ENCODE assay signal across 1 cellular context in the genomic region with DNA sequence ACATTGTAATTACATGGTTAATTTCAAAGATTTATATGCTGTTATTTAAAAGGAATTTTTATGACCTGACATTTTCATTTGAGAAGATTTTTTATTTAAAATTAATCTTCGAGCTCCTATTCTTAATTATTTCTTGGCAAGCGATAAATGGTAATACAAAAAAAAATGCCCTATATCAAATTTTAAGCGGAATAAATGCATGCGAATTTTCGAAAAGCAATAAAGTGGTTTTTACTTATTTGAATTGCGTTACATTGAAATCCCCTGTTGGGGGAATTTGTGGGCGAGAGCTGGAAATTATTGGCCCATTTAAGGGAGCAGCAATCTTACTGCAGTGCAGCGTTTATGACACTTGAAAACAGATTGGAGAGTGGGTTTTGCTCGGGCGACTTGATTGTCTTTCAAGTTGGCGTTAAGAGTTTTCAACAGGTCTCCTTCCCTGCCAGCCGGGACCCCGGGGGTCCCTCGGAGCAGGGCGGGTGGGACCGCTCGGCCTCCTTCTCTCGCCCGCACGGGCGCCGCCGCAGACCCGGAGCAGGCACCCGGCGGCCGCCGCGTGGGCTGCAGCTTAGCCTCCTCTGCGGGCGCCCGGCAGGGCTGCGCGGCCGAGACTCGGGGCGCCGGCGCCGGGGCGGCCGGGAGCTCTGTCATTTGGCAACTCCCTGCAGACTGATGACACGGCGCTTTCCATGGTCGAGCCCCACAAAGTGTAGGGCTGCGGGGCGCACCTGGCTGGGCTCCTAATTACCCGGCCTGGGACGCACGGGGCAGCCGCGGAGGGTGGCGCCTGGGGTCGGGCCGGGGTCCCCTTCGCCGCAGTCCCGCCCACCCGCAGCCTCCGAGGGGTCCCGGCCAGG.
TF ChIP-seq lines count a peak whose summit lies in the region.

No MANE protein-coding gene starts in this region.

TF ChIP-seq in H1, 55 proteins besides CTCF, POLR2A, EP300 and RAD21 (continued from another document):
- 0 out of 2 replicates have a peak, but pooled peaks have one; percentile 37 for TF ChIP-seq TAF1 (IDR thresholded peaks at IDR 0.05; ENCODE audit: low read depth, low read length)
- no peak for TF ChIP-seq BCL11A (IDR thresholded peaks at IDR 0.05; ENCODE audit: low read depth in 2 of 2, low read length in 2 of 2)
- peak; percentile 48; the same call in 1 of the 2 replicates for TF ChIP-seq PHF8 (conservative IDR thresholded peaks at IDR 0.05; ENCODE audit: low read depth, low read length)
- TF ChIP-seq KDM5A (IDR thresholded peaks at IDR 0.05; ENCODE audit: low read length) = no peak
- 0 out of 2 replicates have a peak, but pooled peaks have one; percentile 26 for TF ChIP-seq EGR1 (IDR thresholded peaks at IDR 0.05; ENCODE audit: borderline replicate concordance, low read depth, low read length)
- no peak for TF ChIP-seq SAP30 (IDR thresholded peaks at IDR 0.05; ENCODE audit: insufficient read depth, insufficient replicate concordance, low read length)
- no peak for TF ChIP-seq CHD1 (IDR thresholded peaks at IDR 0.05; ENCODE audit: low read depth, low read length)
- TF ChIP-seq GABPA (IDR thresholded peaks at IDR 0.05; ENCODE audit: borderline replicate concordance, insufficient read depth, low read length) = peak; percentile 47; the same call in 1 of the 2 replicates
- TF ChIP-seq BACH1 (IDR thresholded peaks at IDR 0.05; ENCODE audit: low read length) = no peak
- no peak for TF ChIP-seq RFX5 (IDR thresholded peaks at IDR 0.05; ENCODE audit: borderline replicate concordance, low read depth, low read length)
- peak; percentile 57; the same call in 1 of the 2 replicates for TF ChIP-seq TBP (IDR thresholded peaks at IDR 0.05; ENCODE audit: low read depth, low read length)
- TF ChIP-seq MAFK (IDR thresholded peaks at IDR 0.05; ENCODE audit: low read depth, low read length) = no peak
- 0 out of 2 replicates have a peak, but pooled peaks have one; percentile 8 for TF ChIP-seq TCF12 (IDR thresholded peaks at IDR 0.05; ENCODE audit: low read depth, low read length)
- TF ChIP-seq CTBP2 (IDR thresholded peaks at IDR 0.05; ENCODE audit: borderline replicate concordance, insufficient read depth, insufficient read length, low read length) = peak; percentile 14
